Comparison of ENCODE assay signal across 34 cellular contexts in genomic region chr3:65118912-65119499, GRCh38.
"Had no signal": no experiment of that assay in that cellular context is flagged by ENCODE, and none has a peak within 500 bp of the region (broad histone marks: within the 10 kb centered on the region; RNA-seq: fewer than 3 reads in every experiment).

No MANE protein-coding gene starts in this region.

- DNase-seq: activated CD4-positive, alpha-beta memory T cell treated with anti-CD3 and anti-CD28 coated beads, Interleukin-2, amount 10 ng/mL, durations not matched to agents 7 days and 5 days; activated CD4-positive, alpha-beta T cell treated with anti-CD3 and anti-CD28 coated beads for 1 hour; activated CD4-positive, alpha-beta T cell treated with anti-CD3 and anti-CD28 coated beads for 4 hours; activated CD4-positive, alpha-beta T cell treated with anti-CD3 and anti-CD28 coated beads, Interleukin-2, amount 10 ng/mL, durations not matched to agents 7 days and 5 days; activated CD4-positive, alpha-beta T cell treated with anti-CD3 and anti-CD28 coated beads, Interleukin-2, amount 50 U/mL, for 4 hours; activated CD8-positive, alpha-beta memory T cell treated with anti-CD3 and anti-CD28 coated beads, Interleukin-2, amount 50 U/mL, for 48 hours; activated effector memory CD4-positive, alpha-beta T cell treated with Interleukin-2 at 50 U/mL for 16 hours; activated gamma-delta T cell treated with Interleukin-2 at 50 U/mL for 16 hours; activated naive CD4-positive, alpha-beta T cell treated with anti-CD3 and anti-CD28 coated beads, Interleukin-2, amount 50 U/mL, for 16 hours; activated naive CD4-positive, alpha-beta T cell treated with Interleukin-2 at 50 U/mL for 16 hours; activated T-cell treated with anti-CD3 and anti-CD28 coated beads for 4 hours; activated T-cell treated with anti-CD3 and anti-CD28 coated beads, Interleukin-2, amount 50 U/mL, for 24 hours; activated T-cell treated with anti-CD3 and anti-CD28 coated beads, Interleukin-2, amount 50 U/mL, for 72 hours; amniotic stem cell; anterior cingulate cortex; brain microvascular endothelial cell; dorsolateral prefrontal cortex; effector memory CD4-positive, alpha-beta T cell; erythroblast; foreskin keratinocyte; gastrocnemius medialis; glutamatergic neuron; heart left ventricle; T-helper 2 cell had no signal

- FAIRE-seq: astrocyte, bronchial epithelial cell, TTC549 had no signal

- H3K4me1 ChIP-seq: esophagus muscularis mucosa, foreskin keratinocyte, gastrocnemius medialis, heart left ventricle had no signal

- H3K27ac Mint-ChIP-seq: activated CD4-positive, alpha-beta memory T cell treated with anti-CD3 and anti-CD28 coated beads, Interleukin-2, amount 10 ng/mL, durations not matched to agents 7 days and 5 days; activated CD4-positive, alpha-beta T cell treated with anti-CD3 and anti-CD28 coated beads, Interleukin-2, amount 10 ng/mL, durations not matched to agents 7 days and 5 days; activated naive CD8-positive, alpha-beta T cell; activated T-cell treated with anti-CD3 and anti-CD28 coated beads, Interleukin-2, amount 50 U/mL, for 24 hours; activated T-cell treated with anti-CD3 and anti-CD28 coated beads, Interleukin-2, amount 50 U/mL, for 72 hours; dendritic cell treated with granulocyte-macrophage colony-stimulating factor and Interleukin-4, amounts not matched to agents 40 ng/mL and 50 ng/mL, for 4 days; WTC11 had no signal

- H3K36me3 ChIP-seq: brain microvascular endothelial cell, esophagus muscularis mucosa, gastrocnemius medialis, heart left ventricle had no signal

- H3K4me3 Mint-ChIP-seq: activated CD4-positive, alpha-beta memory T cell treated with anti-CD3 and anti-CD28 coated beads, Interleukin-2, amount 10 ng/mL, durations not matched to agents 7 days and 5 days; activated CD4-positive, alpha-beta T cell treated with anti-CD3 and anti-CD28 coated beads, Interleukin-2, amount 10 ng/mL, durations not matched to agents 7 days and 5 days; activated naive CD8-positive, alpha-beta T cell; activated T-cell treated with anti-CD3 and anti-CD28 coated beads, Interleukin-2, amount 50 U/mL, for 24 hours; activated T-cell treated with anti-CD3 and anti-CD28 coated beads, Interleukin-2, amount 50 U/mL, for 72 hours; central memory CD8-positive, alpha-beta T cell; dendritic cell treated with granulocyte-macrophage colony-stimulating factor and Interleukin-4, amounts not matched to agents 40 ng/mL and 50 ng/mL, for 4 days; WTC11 had no signal

- H3K4me1 Mint-ChIP-seq: activated CD4-positive, alpha-beta memory T cell treated with anti-CD3 and anti-CD28 coated beads, Interleukin-2, amount 10 ng/mL, durations not matched to agents 7 days and 5 days; activated CD4-positive, alpha-beta T cell treated with anti-CD3 and anti-CD28 coated beads, Interleukin-2, amount 10 ng/mL, durations not matched to agents 7 days and 5 days; central memory CD8-positive, alpha-beta T cell; WTC11 had no signal

- H3K4me3 ChIP-seq: coronary artery, dorsolateral prefrontal cortex, esophagus muscularis mucosa, gastrocnemius medialis, heart left ventricle had no signal

- H3K9me3 ChIP-seq: gastrocnemius medialis had no signal

- H3K27me3 Mint-ChIP-seq: activated CD4-positive, alpha-beta memory T cell treated with anti-CD3 and anti-CD28 coated beads, Interleukin-2, amount 10 ng/mL, durations not matched to agents 7 days and 5 days; activated CD4-positive, alpha-beta T cell treated with anti-CD3 and anti-CD28 coated beads, Interleukin-2, amount 10 ng/mL, durations not matched to agents 7 days and 5 days; activated T-cell treated with anti-CD3 and anti-CD28 coated beads, Interleukin-2, amount 50 U/mL, for 24 hours; central memory CD8-positive, alpha-beta T cell; dendritic cell treated with granulocyte-macrophage colony-stimulating factor and Interleukin-4, amounts not matched to agents 40 ng/mL and 50 ng/mL, for 4 days had no signal

- H3K27me3 ChIP-seq: brain microvascular endothelial cell, esophagus muscularis mucosa, foreskin keratinocyte, gastrocnemius medialis, heart left ventricle had no signal

- H3K27ac ChIP-seq: brain microvascular endothelial cell, coronary artery, dorsolateral prefrontal cortex, esophagus muscularis mucosa, foreskin keratinocyte, gastrocnemius medialis, heart left ventricle, VCaP had no signal

- ATAC-seq: activated T-cell treated with anti-CD3 and anti-CD28 coated beads, Interleukin-2, amount 50 U/mL, for 72 hours; foreskin keratinocyte; gastrocnemius medialis; heart left ventricle; WTC11 had no signal
